1 cellular context compared by ENCODE assay signal in the genomic region with DNA sequence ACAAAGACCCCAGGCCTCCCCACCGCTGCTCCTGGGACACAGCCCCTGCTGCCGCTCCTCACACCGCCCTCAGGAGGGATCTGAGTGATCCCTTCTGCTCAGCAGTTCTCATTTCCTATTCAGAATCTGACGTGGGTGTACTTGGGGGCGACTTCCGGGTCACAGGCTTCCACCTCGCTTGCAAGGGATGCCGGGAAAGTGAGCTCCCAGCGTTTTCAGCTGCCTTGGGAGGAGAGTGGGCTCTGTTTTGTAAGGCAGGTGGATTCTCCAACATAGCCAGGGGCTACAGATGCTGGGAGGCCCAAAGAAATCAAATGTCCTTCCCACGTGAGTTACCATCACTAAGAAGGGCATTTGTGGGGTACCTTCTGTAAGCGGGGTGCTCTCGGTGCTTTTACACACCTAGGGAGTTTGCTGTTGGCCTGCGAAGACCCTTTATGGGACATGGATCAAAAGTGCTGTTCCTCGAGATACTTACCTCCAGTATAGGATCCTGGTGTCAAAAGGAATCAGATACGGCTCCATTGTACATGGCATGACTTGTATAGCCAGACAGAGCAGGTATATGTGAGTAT.
TF ChIP-seq lines count a peak whose summit lies in the region.

No MANE protein-coding gene starts in this region.

TF ChIP-seq in K562, 482 proteins besides CTCF, POLR2A, EP300 and RAD21 (continues in another document):
- TF ChIP-seq NCOA4 (IDR thresholded peaks at IDR 0.05; ENCODE audit: partially characterized antibody) = no peak
- TF ChIP-seq SNIP1 (IDR thresholded peaks at IDR 0.05; ENCODE audit: low read depth) = no peak
- no peak for TF ChIP-seq ZNF12 (CRISPR knock-in tag; IDR thresholded peaks at IDR 0.05)
- no peak for TF ChIP-seq HNRNPLL (IDR thresholded peaks at IDR 0.05; ENCODE audit: low read depth, low read length, poor library complexity, severe bottlenecking)
- no peak for TF ChIP-seq SRSF7 (optimal IDR thresholded peaks at IDR 0.05; ENCODE audit: low read depth, low read length)
- TF ChIP-seq ZC3H4 (CRISPR knock-in tag; IDR thresholded peaks at IDR 0.05; ENCODE audit: borderline replicate concordance) = no peak
- no peak for TF ChIP-seq ERF (CRISPR knock-in tag; IDR thresholded peaks at IDR 0.05)
- no peak for TF ChIP-seq RBM17 (IDR thresholded peaks at IDR 0.05; ENCODE audit: borderline replicate concordance, low read depth, low read length)
- no peak for TF ChIP-seq KLF13 (tag; IDR thresholded peaks at IDR 0.05; ENCODE audit: borderline replicate concordance, low read depth)
- no peak for TF ChIP-seq ZNF133 (CRISPR knock-in tag; IDR thresholded peaks at IDR 0.05)
- no peak for TF ChIP-seq CBX1 (IDR thresholded peaks at IDR 0.05; ENCODE audit: low read depth)
- TF ChIP-seq, protein P1, sequence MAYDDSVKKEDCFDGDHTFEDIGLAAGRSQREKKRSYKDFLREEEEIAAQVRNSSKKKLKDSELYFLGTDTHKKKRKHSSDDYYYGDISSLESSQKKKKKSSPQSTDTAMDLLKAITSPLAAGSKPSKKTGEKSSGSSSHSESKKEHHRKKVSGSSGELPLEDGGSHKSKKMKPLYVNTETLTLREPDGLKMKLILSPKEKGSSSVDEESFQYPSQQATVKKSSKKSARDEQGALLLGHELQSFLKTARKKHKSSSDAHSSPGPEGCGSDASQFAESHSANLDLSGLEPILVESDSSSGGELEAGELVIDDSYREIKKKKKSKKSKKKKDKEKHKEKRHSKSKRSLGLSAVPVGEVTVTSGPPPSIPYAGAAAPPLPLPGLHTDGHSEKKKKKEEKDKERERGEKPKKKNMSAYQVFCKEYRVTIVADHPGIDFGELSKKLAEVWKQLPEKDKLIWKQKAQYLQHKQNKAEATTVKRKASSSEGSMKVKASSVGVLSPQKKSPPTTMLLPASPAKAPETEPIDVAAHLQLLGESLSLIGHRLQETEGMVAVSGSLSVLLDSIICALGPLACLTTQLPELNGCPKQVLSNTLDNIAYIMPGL (CRISPR knock-in tag; IDR thresholded peaks at IDR 0.05) = no peak
- no peak for TF ChIP-seq HNRNPL (IDR thresholded peaks at IDR 0.05; ENCODE audit: low read depth, low read length)
- no peak for TF ChIP-seq TCF3 (CRISPR knock-in tag; IDR thresholded peaks at IDR 0.05)
- no peak for TF ChIP-seq FOXK1 (CRISPR knock-in tag; IDR thresholded peaks at IDR 0.05; ENCODE audit: borderline replicate concordance)
- peak; percentile 74 for TF ChIP-seq POLR2G (IDR thresholded peaks at IDR 0.05; ENCODE audit: low read depth, low read length)
- TF ChIP-seq, protein P2, sequence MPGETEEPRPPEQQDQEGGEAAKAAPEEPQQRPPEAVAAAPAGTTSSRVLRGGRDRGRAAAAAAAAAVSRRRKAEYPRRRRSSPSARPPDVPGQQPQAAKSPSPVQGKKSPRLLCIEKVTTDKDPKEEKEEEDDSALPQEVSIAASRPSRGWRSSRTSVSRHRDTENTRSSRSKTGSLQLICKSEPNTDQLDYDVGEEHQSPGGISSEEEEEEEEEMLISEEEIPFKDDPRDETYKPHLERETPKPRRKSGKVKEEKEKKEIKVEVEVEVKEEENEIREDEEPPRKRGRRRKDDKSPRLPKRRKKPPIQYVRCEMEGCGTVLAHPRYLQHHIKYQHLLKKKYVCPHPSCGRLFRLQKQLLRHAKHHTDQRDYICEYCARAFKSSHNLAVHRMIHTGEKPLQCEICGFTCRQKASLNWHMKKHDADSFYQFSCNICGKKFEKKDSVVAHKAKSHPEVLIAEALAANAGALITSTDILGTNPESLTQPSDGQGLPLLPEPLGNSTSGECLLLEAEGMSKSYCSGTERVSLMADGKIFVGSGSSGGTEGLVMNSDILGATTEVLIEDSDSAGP (CRISPR knock-in tag; IDR thresholded peaks at IDR 0.05) = no peak
- no peak for TF ChIP-seq CBFB (CRISPR knock-in tag; IDR thresholded peaks at IDR 0.05)
- TF ChIP-seq ZNF41 (CRISPR knock-in tag; conservative IDR thresholded peaks at IDR 0.05) = no peak
- TF ChIP-seq PHF8 (IDR thresholded peaks at IDR 0.05; ENCODE audit: borderline replicate concordance, low read length) = peak; percentile 44; the same call in 1 of the 2 replicates
- TF ChIP-seq, protein P3, sequence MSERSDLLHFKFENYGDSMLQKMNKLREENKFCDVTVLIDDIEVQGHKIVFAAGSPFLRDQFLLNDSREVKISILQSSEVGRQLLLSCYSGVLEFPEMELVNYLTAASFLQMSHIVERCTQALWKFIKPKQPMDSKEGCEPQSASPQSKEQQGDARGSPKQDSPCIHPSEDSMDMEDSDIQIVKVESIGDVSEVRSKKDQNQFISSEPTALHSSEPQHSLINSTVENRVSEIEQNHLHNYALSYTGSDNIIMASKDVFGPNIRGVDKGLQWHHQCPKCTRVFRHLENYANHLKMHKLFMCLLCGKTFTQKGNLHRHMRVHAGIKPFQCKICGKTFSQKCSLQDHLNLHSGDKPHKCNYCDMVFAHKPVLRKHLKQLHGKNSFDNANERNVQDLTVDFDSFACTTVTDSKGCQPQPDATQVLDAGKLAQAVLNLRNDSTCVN (CRISPR knock-in tag; IDR thresholded peaks at IDR 0.05) = no peak
- TF ChIP-seq POU5F1 (IDR thresholded peaks at IDR 0.05; ENCODE audit: borderline replicate concordance, low read depth, low read length, partially characterized antibody) = no peak
- TF ChIP-seq ZC3H11A (IDR thresholded peaks at IDR 0.05; ENCODE audit: low read depth, low read length) = no peak
- TF ChIP-seq TSHZ1 (CRISPR knock-in tag; IDR thresholded peaks at IDR 0.05) = no peak
- TF ChIP-seq, protein P4, sequence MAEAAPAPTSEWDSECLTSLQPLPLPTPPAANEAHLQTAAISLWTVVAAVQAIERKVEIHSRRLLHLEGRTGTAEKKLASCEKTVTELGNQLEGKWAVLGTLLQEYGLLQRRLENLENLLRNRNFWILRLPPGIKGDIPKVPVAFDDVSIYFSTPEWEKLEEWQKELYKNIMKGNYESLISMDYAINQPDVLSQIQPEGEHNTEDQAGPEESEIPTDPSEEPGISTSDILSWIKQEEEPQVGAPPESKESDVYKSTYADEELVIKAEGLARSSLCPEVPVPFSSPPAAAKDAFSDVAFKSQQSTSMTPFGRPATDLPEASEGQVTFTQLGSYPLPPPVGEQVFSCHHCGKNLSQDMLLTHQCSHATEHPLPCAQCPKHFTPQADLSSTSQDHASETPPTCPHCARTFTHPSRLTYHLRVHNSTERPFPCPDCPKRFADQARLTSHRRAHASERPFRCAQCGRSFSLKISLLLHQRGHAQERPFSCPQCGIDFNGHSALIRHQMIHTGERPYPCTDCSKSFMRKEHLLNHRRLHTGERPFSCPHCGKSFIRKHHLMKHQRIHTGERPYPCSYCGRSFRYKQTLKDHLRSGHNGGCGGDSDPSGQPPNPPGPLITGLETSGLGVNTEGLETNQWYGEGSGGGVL (CRISPR knock-in tag; IDR thresholded peaks at IDR 0.05) = no peak
- TF ChIP-seq TAF7 (tag; IDR thresholded peaks at IDR 0.05) = no peak
- no peak for TF ChIP-seq CHD2 (IDR thresholded peaks at IDR 0.05; ENCODE audit: low read depth, low read length)
- TF ChIP-seq MAFG (tag; conservative IDR thresholded peaks at IDR 0.05) = no peak
- TF ChIP-seq ZNF76 (CRISPR knock-in tag; IDR thresholded peaks at IDR 0.05; ENCODE audit: borderline replicate concordance) = no peak
- TF ChIP-seq ATF1 (CRISPR knock-in tag; IDR thresholded peaks at IDR 0.05) = no peak
- TF ChIP-seq ATF1 (tag; IDR thresholded peaks at IDR 0.05) = peak; percentile 25; the same call in 1 of the 2 replicates
- peak in 1 of 2 experiments; percentile 17; a peak in 1 of 4 replicates for TF ChIP-seq MAZ (CRISPR knock-in tag; conservative IDR thresholded peaks at IDR 0.05 in 1 of 2, IDR thresholded peaks at IDR 0.05 in 1 of 2)
- TF ChIP-seq BCLAF1 (IDR thresholded peaks at IDR 0.05; ENCODE audit: borderline replicate concordance in 1 of 2, control insufficient read depth in 1 of 2, low read depth in 2 of 2, low read length in 1 of 2) = peak in 1 of 2 experiments; percentile 98; a peak in 2 of 4 replicates
- no peak for TF ChIP-seq ZNF140 (CRISPR knock-in tag; IDR thresholded peaks at IDR 0.05)
- TF ChIP-seq CEBPG (CRISPR knock-in tag; IDR thresholded peaks at IDR 0.05) = no peak
- TF ChIP-seq CEBPG (tag; conservative IDR thresholded peaks at IDR 0.05 in 1 of 2, IDR thresholded peaks at IDR 0.05 in 1 of 2) = no peak
- no peak for TF ChIP-seq ZNF717 (CRISPR knock-in tag; IDR thresholded peaks at IDR 0.05)
- no peak for TF ChIP-seq KAT7 (CRISPR knock-in tag; IDR thresholded peaks at IDR 0.05; ENCODE audit: borderline replicate concordance)
- TF ChIP-seq ZNF316 (IDR thresholded peaks at IDR 0.05) = 0 out of 2 replicates have a peak, but pooled peaks have one; percentile 5
- TF ChIP-seq ZEB2 (IDR thresholded peaks at IDR 0.05) = no peak
- TF ChIP-seq HMGN3 (IDR thresholded peaks at IDR 0.05; ENCODE audit: borderline replicate concordance, extremely low read depth, insufficient read length, low read depth, low read length) = no peak
- TF ChIP-seq RBM34 (IDR thresholded peaks at IDR 0.05; ENCODE audit: borderline replicate concordance, insufficient read depth, low read length) = no peak
- no peak for TF ChIP-seq DACH1 (IDR thresholded peaks at IDR 0.05; ENCODE audit: partially characterized antibody)
- TF ChIP-seq MTA2 (IDR thresholded peaks at IDR 0.05; ENCODE audit: low read depth) = no peak
- no peak for TF ChIP-seq ZFP36 (IDR thresholded peaks at IDR 0.05; ENCODE audit: low read depth, low read length, partially characterized antibody)
- TF ChIP-seq DPF2 (IDR thresholded peaks at IDR 0.05) = no peak
- no peak for TF ChIP-seq RHOXF2B (CRISPR knock-in tag; conservative IDR thresholded peaks at IDR 0.05)
- no peak for TF ChIP-seq NELFE (IDR thresholded peaks at IDR 0.05; ENCODE audit: insufficient read depth, insufficient read length)
- TF ChIP-seq NR2F6 (CRISPR knock-in tag; IDR thresholded peaks at IDR 0.05) = no peak
- no peak for TF ChIP-seq NCOR1 (IDR thresholded peaks at IDR 0.05)
- no peak for TF ChIP-seq HOXB6 (CRISPR knock-in tag; IDR thresholded peaks at IDR 0.05; ENCODE audit: borderline replicate concordance)
- TF ChIP-seq KHSRP (IDR thresholded peaks at IDR 0.05) = no peak
- no peak for TF ChIP-seq DNMT1 (IDR thresholded peaks at IDR 0.05)
- TF ChIP-seq MCM5 (IDR thresholded peaks at IDR 0.05; ENCODE audit: low read depth) = no peak
- no peak for TF ChIP-seq ZZZ3 (IDR thresholded peaks at IDR 0.05)
- no peak for TF ChIP-seq NUFIP1 (IDR thresholded peaks at IDR 0.05; ENCODE audit: partially characterized antibody)
- TF ChIP-seq SNAPC5 (CRISPR knock-in tag; IDR thresholded peaks at IDR 0.05) = peak; percentile 78
- TF ChIP-seq, protein P5, sequence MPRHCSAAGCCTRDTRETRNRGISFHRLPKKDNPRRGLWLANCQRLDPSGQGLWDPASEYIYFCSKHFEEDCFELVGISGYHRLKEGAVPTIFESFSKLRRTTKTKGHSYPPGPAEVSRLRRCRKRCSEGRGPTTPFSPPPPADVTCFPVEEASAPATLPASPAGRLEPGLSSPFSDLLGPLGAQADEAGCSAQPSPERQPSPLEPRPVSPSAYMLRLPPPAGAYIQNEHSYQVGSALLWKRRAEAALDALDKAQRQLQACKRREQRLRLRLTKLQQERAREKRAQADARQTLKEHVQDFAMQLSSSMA (CRISPR knock-in tag; IDR thresholded peaks at IDR 0.05) = no peak
- TF ChIP-seq MTA3 (IDR thresholded peaks at IDR 0.05; ENCODE audit: borderline replicate concordance) = 0 out of 2 replicates have a peak, but pooled peaks have one; percentile 60
- TF ChIP-seq HSF4 (CRISPR knock-in tag; IDR thresholded peaks at IDR 0.05; ENCODE audit: borderline replicate concordance) = no peak
- no peak for TF ChIP-seq SRSF1 (IDR thresholded peaks at IDR 0.05; ENCODE audit: low read depth, low read length)
- no peak for TF ChIP-seq NFATC3 (IDR thresholded peaks at IDR 0.05)
- no peak for TF ChIP-seq ZSCAN32 (CRISPR knock-in tag; IDR thresholded peaks at IDR 0.05)
- TF ChIP-seq ADNP (tag; IDR thresholded peaks at IDR 0.05) = no peak
- TF ChIP-seq ZNF695 (CRISPR knock-in tag; IDR thresholded peaks at IDR 0.05) = no peak
- no peak for TF ChIP-seq GATA2 (CRISPR knock-in tag; IDR thresholded peaks at IDR 0.05)
